Comparison of ENCODE assay signal across 8 cellular contexts in genomic region chr13:42990147-42990990, GRCh38. TPM values are rescaled to one million over a fixed set of nuclear protein-coding genes. Genes with fewer than 3 reads are reported as not detected.
A peak's percentile ranks its signal among the peaks of the same experiment; 100 is the strongest.
DNase-seq lines count a peak whose midpoint lies in the region; ATAC-seq and TF ChIP-seq lines count a peak whose summit lies in the region.

No MANE protein-coding gene starts in this region.

- DNase-seq in GM23248 (peak; percentile 30), mesenchymal stem cell (peak; percentile 76), WERI-Rb-1 (no peak), NCI-H2107 treated with DMSO at 0.1 percent for 48 hours (lab: John Stamatoyannopoulos, UW; ENCODE audit: unreplicated experiment) (no peak)
- DNase-seq in activated naive CD8-positive, alpha-beta T cell treated with anti-CD3 and anti-CD28 coated beads for 36 hours, result no peak

- H3K36me3 ChIP-seq in BLaER1 (no peaks in the 10 kb centered on the region), GM23248 (ENCODE audit: low read depth) (no peaks in the 10 kb centered on the region), mesenchymal stem cell (ENCODE audit: control insufficient read depth in 1 of 2, insufficient read depth in 2 of 2, low read depth in 1 of 2, low read length in 2 of 2) (no peaks in the 10 kb centered on the region), WERI-Rb-1 (no peaks in the 10 kb centered on the region)

- peaks cover 6% of the 10 kb centered on the region for H3K36me3 Mint-ChIP-seq in activated naive CD8-positive, alpha-beta T cell treated with anti-CD3 and anti-CD28 coated beads for 36 hours

- H3K4me3 ChIP-seq in BLaER1 (no peak overlapping the region), GM23248 (no peak overlapping the region), mesenchymal stem cell (ENCODE audit: insufficient read depth in 1 of 2, low read depth in 1 of 2, low read length in 2 of 2) (peak overlapping the region in 1 of 2 experiments; percentile 88), WERI-Rb-1 (ENCODE audit: low read depth, low read length) (no peak overlapping the region)

- in situ Hi-C loops in GM23248 (cut with MboI), result no loop called here

- no peaks in the 10 kb centered on the region for H3K9me3 Mint-ChIP-seq in activated naive CD8-positive, alpha-beta T cell treated with anti-CD3 and anti-CD28 coated beads for 36 hours

- H3K4me1 ChIP-seq in BLaER1 (peaks cover 26% of the 10 kb centered on the region), GM23248 (ENCODE audit: insufficient read depth) (peaks cover 12% of the 10 kb centered on the region; the same call in 1 of the 2 replicates), mesenchymal stem cell (ENCODE audit: control insufficient read depth, insufficient read depth, low read depth, low read length) (peaks cover 7% of the 10 kb centered on the region)

- H3K4me1 Mint-ChIP-seq in activated naive CD8-positive, alpha-beta T cell treated with anti-CD3 and anti-CD28 coated beads for 36 hours, result peaks cover 42% of the 10 kb centered on the region

- no peak overlapping the region for H2AK5ac ChIP-seq in mesenchymal stem cell (ENCODE audit: low read length, severe bottlenecking)

- no peaks in the 10 kb centered on the region for H3K9me3 ChIP-seq in BLaER1
- H3K9me3 ChIP-seq in GM23248 (ENCODE audit: low read depth), result no peaks in the 10 kb centered on the region
- H3K9me3 ChIP-seq in mesenchymal stem cell (ENCODE audit: control insufficient read depth, low read length), result no peaks in the 10 kb centered on the region
- H3K9me3 ChIP-seq in WERI-Rb-1 (ENCODE audit: severe bottlenecking), result no peaks in the 10 kb centered on the region

- H3K27ac Mint-ChIP-seq in activated naive CD8-positive, alpha-beta T cell treated with anti-CD3 and anti-CD28 coated beads for 36 hours, result peak overlapping the region; percentile 99

- H3K27me3 ChIP-seq in BLaER1 (no peaks in the 10 kb centered on the region), GM23248 (replicated peaks; ENCODE audit: insufficient read depth) (no peaks in the 10 kb centered on the region), mesenchymal stem cell (ENCODE audit: control insufficient read depth in 1 of 2, insufficient read depth in 1 of 2, low read length in 2 of 2) (no peaks in the 10 kb centered on the region), WERI-Rb-1 (ENCODE audit: insufficient read depth, low read depth, severe bottlenecking) (no peaks in the 10 kb centered on the region)

- no peak overlapping the region for H2BK12ac ChIP-seq in mesenchymal stem cell (ENCODE audit: low read length in 2 of 2)

- peaks cover under 1% of the 10 kb centered on the region; the same call in 1 of the 2 replicates for H3F3A ChIP-seq in GM23248 (ENCODE audit: insufficient read depth)

- 61 to 62% methylated on average over 9 of the region's 9 CpGs for WGBS in GM23248 (ENCODE audit: low coverage in 1 of 2, low lambda C conversion rate in 2 of 2, missing lambda C conversion rate in 2 of 2), 2 experiments
- 79% methylated on average over 8 of the region's 9 CpGs for WGBS in mesenchymal stem cell

- no peak for TF ChIP-seq CTCF in WERI-Rb-1 (IDR thresholded peaks at IDR 0.05; ENCODE audit: low read depth, low read length)

- no peaks in the 10 kb centered on the region for H3K27me3 Mint-ChIP-seq in activated naive CD8-positive, alpha-beta T cell treated with anti-CD3 and anti-CD28 coated beads for 36 hours

- no peak overlapping the region for H3K14ac ChIP-seq in mesenchymal stem cell (ENCODE audit: low read length in 2 of 2)

- no peak overlapping the region for H3K18ac ChIP-seq in mesenchymal stem cell (ENCODE audit: low read depth in 1 of 2, low read length in 2 of 2)

- H3K4me2 ChIP-seq in BLaER1, result peak overlapping the region; percentile 93
- H3K4me2 ChIP-seq in GM23248 (ENCODE audit: unreplicated experiment), result no peak overlapping the region
- no peak overlapping the region for H3K4me2 ChIP-seq in mesenchymal stem cell (ENCODE audit: low read length, poor library complexity, severe bottlenecking)

- H3K9me2 ChIP-seq in GM23248 (ENCODE audit: insufficient read depth), result no peaks in the 10 kb centered on the region

- H4K8ac ChIP-seq in mesenchymal stem cell (ENCODE audit: low read length), result no peak overlapping the region

- H3K23ac ChIP-seq in mesenchymal stem cell (ENCODE audit: low read length in 2 of 2), result no peak overlapping the region

- no peak overlapping the region for H4K91ac ChIP-seq in mesenchymal stem cell (ENCODE audit: low read length)

- no peaks in the 10 kb centered on the region for H3K79me1 ChIP-seq in mesenchymal stem cell (replicated peaks; ENCODE audit: low read length, poor library complexity, severe bottlenecking)

- H4K20me1 ChIP-seq in BLaER1 (no peaks in the 10 kb centered on the region), GM23248 (ENCODE audit: insufficient read depth) (no peaks in the 10 kb centered on the region)

- H2BK5ac ChIP-seq in mesenchymal stem cell (ENCODE audit: low read depth, low read length, poor library complexity, severe bottlenecking), result no peak overlapping the region

- H3K4ac ChIP-seq in mesenchymal stem cell (ENCODE audit: low read depth in 1 of 2, low read length in 2 of 2), result no peak overlapping the region

- H2BK120ac ChIP-seq in mesenchymal stem cell (ENCODE audit: low read depth, low read length), result no peak overlapping the region

- no peak overlapping the region for H2BK15ac ChIP-seq in mesenchymal stem cell (ENCODE audit: low read depth, poor library complexity, severe bottlenecking)

- peak overlapping the region; percentile 84 for H3K4me3 Mint-ChIP-seq in activated naive CD8-positive, alpha-beta T cell treated with anti-CD3 and anti-CD28 coated beads for 36 hours

- H2AFZ ChIP-seq in GM23248 (no peak overlapping the region), mesenchymal stem cell (ENCODE audit: low read depth, low read length) (no peak overlapping the region)

- H3K79me2 ChIP-seq in GM23248 (ENCODE audit: insufficient read depth), result no peaks in the 10 kb centered on the region

- no peak overlapping the region for H3K9ac ChIP-seq in BLaER1
- no peak overlapping the region for H3K9ac ChIP-seq in GM23248
- H3K9ac ChIP-seq in mesenchymal stem cell (ENCODE audit: low read length), result peak overlapping the region; percentile 93

- ATAC-seq in HG02588 (IDR thresholded peaks at IDR 0.05; ENCODE audit: unreplicated experiment) (no peak), GM21360 (IDR thresholded peaks at IDR 0.05; ENCODE audit: unreplicated experiment) (no peak)

- no peak overlapping the region for H3K27ac ChIP-seq in BLaER1
- H3K27ac ChIP-seq in GM23248, result no peak overlapping the region
- no peak overlapping the region for H3K27ac ChIP-seq in mesenchymal stem cell (ENCODE audit: low read length, poor library complexity, severe bottlenecking)
- no peak overlapping the region; the same call in 1 of the 2 replicates for H3K27ac ChIP-seq in WERI-Rb-1

RNA-seq across cellular contexts. Expression of gene EPSTI1, which starts 1.7 kb away (rescaled TPM):
- total RNA-seq in GM23248 (2014; rRNA removed; shearing (Covaris generic)), result 1.5 and 9.4 TPM in 2 replicates
- polyA plus RNA-seq in GM23248 (2016; fragmentation: Nextera tagmentation; extraction: Ambion mirVana), result 2.5 and 3.4 TPM in 2 replicates
- 10 to 100 TPM; 21.5 to 23.2 TPM for total RNA-seq in activated naive CD8-positive, alpha-beta T cell treated with anti-CD3 and anti-CD28 coated beads for 36 hours
- polyA plus RNA-seq in mesenchymal stem cell (2013, experiment 1 of 2), result 9.4 TPM
- polyA plus RNA-seq in mesenchymal stem cell (2013, experiment 2 of 2), result 9.6 TPM

RNA-seq across cellular contexts. Expression of gene DNAJC15, which starts 33.0 kb away (rescaled TPM):
- total RNA-seq in GM23248 (2014; rRNA removed; shearing (Covaris generic)), result 9.2 and 25.9 TPM in 2 replicates
- polyA plus RNA-seq in GM23248 (2016; fragmentation: Nextera tagmentation; extraction: Ambion mirVana), result 70.5 and 71.1 TPM in 2 replicates
- total RNA-seq in activated naive CD8-positive, alpha-beta T cell treated with anti-CD3 and anti-CD28 coated beads for 36 hours, result 10 to 100 TPM; 13.6 to 13.9 TPM
- 0.14 TPM for polyA plus RNA-seq in mesenchymal stem cell (2013, experiment 1 of 2)
- polyA plus RNA-seq in mesenchymal stem cell (2013, experiment 2 of 2), result 0.11 TPM

Comparison
In these comparisons a context has a peak if more than half of its experiments do, and no peak if none do; other contexts are left out.
1. DNase-seq: peak in GM23248 (single experiment) and mesenchymal stem cell (single experiment); none in activated naive CD8-positive, alpha-beta T cell treated with anti-CD3 and anti-CD28 coated beads for 36 hours (single experiment), WERI-Rb-1 (single experiment) and NCI-H2107 treated with DMSO at 0.1 percent for 48 hours (single experiment).